ENCODE assay signal across 8 cellular contexts in genomic region chr3:101561630-101562328, GRCh38. TPM values are rescaled to one million over a fixed set of nuclear protein-coding genes. Genes with fewer than 3 reads are reported as not detected.
DNase-seq lines count a peak whose midpoint lies in the region; ATAC-seq and TF ChIP-seq lines count a peak whose summit lies in the region.

Gene TRMT10C, plus strand, starts transcription at chr3:101561868. Its CDS starts 2,914 bp downstream, at chr3:101564782.

- H3K27ac ChIP-seq in cardiac muscle cell (peak within 1 kb of the TSS; percentile 87), parathyroid adenoma (peak within 1 kb of the TSS; percentile 81), tibial nerve (peak within 1 kb of the TSS; percentile 86 to 97 (median 91))

- peak within 1 kb of the TSS; percentile 96 for H3K27ac Mint-ChIP-seq in activated naive CD8-positive, alpha-beta T cell treated with anti-CD3 and anti-CD28 coated beads, Interleukin-2, amount 50 U/mL, for 24 hours

- H3K4me2 ChIP-seq in parathyroid adenoma (ENCODE audit: low read length): peak within 1 kb of the TSS; percentile 58

- H3K9ac ChIP-seq in parathyroid adenoma: no peak within 1 kb of the TSS

- no peak for TF ChIP-seq CTCF in GM12864 (IDR thresholded peaks at IDR 0.05; ENCODE audit: low read depth, low read length, missing control alignments)
- no peak for TF ChIP-seq CTCF in cardiac muscle cell (IDR thresholded peaks at IDR 0.05; ENCODE audit: low read depth, low read length)
- no peak for TF ChIP-seq CTCF in parathyroid adenoma (IDR thresholded peaks at IDR 0.05)
- no peak for TF ChIP-seq CTCF in tibial nerve (IDR thresholded peaks at IDR 0.05)

- peaks cover under 1% of the 10 kb centered on the region for H3K27me3 Mint-ChIP-seq in activated naive CD8-positive, alpha-beta T cell treated with anti-CD3 and anti-CD28 coated beads, Interleukin-2, amount 50 U/mL, for 24 hours

- peak within 1 kb of the TSS; percentile 96 for H3K4me3 Mint-ChIP-seq in activated naive CD8-positive, alpha-beta T cell treated with anti-CD3 and anti-CD28 coated beads, Interleukin-2, amount 50 U/mL, for 24 hours

- DNase-seq in GM12864 (ENCODE audit: low read depth): peak; percentile 86
- DNase-seq in NCI-H128 (lab: John Stamatoyannopoulos, UW; ENCODE audit: unreplicated experiment): peak; percentile 72
- peak; percentile 85 for DNase-seq in SW480 (ENCODE audit: low spot score)
- peak; percentile 93 for DNase-seq in activated naive CD8-positive, alpha-beta T cell treated with anti-CD3 and anti-CD28 coated beads, Interleukin-2, amount 50 U/mL, for 24 hours
- DNase-seq in cardiac muscle cell (ENCODE audit: low read depth in 1 of 2, low spot score in 1 of 2): peak; percentile 93 to 95
- peak; percentile 62 to 83 for DNase-seq in tibial nerve (ENCODE audit: low spot score in 2 of 2)

- peaks cover 9% of the 10 kb centered on the region for H3K36me3 ChIP-seq in cardiac muscle cell
- no peaks in the 10 kb centered on the region for H3K36me3 ChIP-seq in parathyroid adenoma (ENCODE audit: control insufficient read depth, insufficient read depth, low read length)
- H3K36me3 ChIP-seq in tibial nerve: peaks cover 0 to 22% (median 0%) of the 10 kb centered on the region in 3 donors

- H2AFZ ChIP-seq in parathyroid adenoma: peak within 1 kb of the TSS; percentile 99

- peak within 1 kb of the TSS; percentile 86 for H3K4me3 ChIP-seq in GM12864 (ENCODE audit: low read depth, low read length)
- peak within 1 kb of the TSS; percentile 88 for H3K4me3 ChIP-seq in cardiac muscle cell
- H3K4me3 ChIP-seq in parathyroid adenoma (ENCODE audit: low read depth, low read length): peak within 1 kb of the TSS; percentile 71
- H3K4me3 ChIP-seq in tibial nerve: peak within 1 kb of the TSS; percentile 58 to 89 (median 80)

- H3K27me3 ChIP-seq in cardiac muscle cell (peaks cover 17% of the 10 kb centered on the region), parathyroid adenoma (ENCODE audit: control insufficient read depth, insufficient read depth, low read length) (no peaks in the 10 kb centered on the region), tibial nerve (peaks cover 0 to 19% of the 10 kb centered on the region in 2 donors)

- H3K36me3 Mint-ChIP-seq in activated naive CD8-positive, alpha-beta T cell treated with anti-CD3 and anti-CD28 coated beads, Interleukin-2, amount 50 U/mL, for 24 hours (ENCODE audit: low read depth): peaks cover 41% of the 10 kb centered on the region

- 1% methylated on average over 35 of the region's 35 CpGs for WGBS in tibial nerve, 2 donors

- H3K4me1 Mint-ChIP-seq in activated naive CD8-positive, alpha-beta T cell treated with anti-CD3 and anti-CD28 coated beads, Interleukin-2, amount 50 U/mL, for 24 hours: peaks cover 50% of the 10 kb centered on the region

- H3K9me3 ChIP-seq in cardiac muscle cell (ENCODE audit: low read depth) (no peaks in the 10 kb centered on the region), parathyroid adenoma (ENCODE audit: control insufficient read depth, low read length) (no peaks in the 10 kb centered on the region), tibial nerve (no peaks in the 10 kb centered on the region)

- H3K4me1 ChIP-seq in cardiac muscle cell (ENCODE audit: low read depth) (peaks cover 6% of the 10 kb centered on the region), parathyroid adenoma (peaks cover 12% of the 10 kb centered on the region), tibial nerve (peaks cover 0 to 25% (median 6%) of the 10 kb centered on the region in 4 donors)

- ATAC-seq in HG02678 (IDR thresholded peaks at IDR 0.05; ENCODE audit: unreplicated experiment): peak; percentile 100
- ATAC-seq in activated naive CD8-positive, alpha-beta T cell treated with anti-CD3 and anti-CD28 coated beads, Interleukin-2, amount 50 U/mL, for 24 hours: peak; percentile 100

- TF ChIP-seq EP300 in tibial nerve (IDR thresholded peaks at IDR 0.05): peak; percentile 53 to 94

- no peaks in the 10 kb centered on the region for H3K9me3 Mint-ChIP-seq in activated naive CD8-positive, alpha-beta T cell treated with anti-CD3 and anti-CD28 coated beads, Interleukin-2, amount 50 U/mL, for 24 hours

- peaks cover 3% of the 10 kb centered on the region for H3K79me2 ChIP-seq in parathyroid adenoma

- TF ChIP-seq POLR2A in tibial nerve (IDR thresholded peaks at IDR 0.05): peak; percentile 32 to 73

RNA-seq across cellular contexts. Expression of gene TRMT10C, which starts in this region (rescaled TPM):
- 20.8 and 23.1 TPM in 2 replicates for total RNA-seq in cardiac muscle cell
- polyA plus RNA-seq in cardiac muscle cell: 40.1 and 40.6 TPM in 2 replicates
- total RNA-seq in tibial nerve: 10 to 100 TPM; 12.6 to 26.7 (median 16.2) TPM

Comparison
In these comparisons a context has a peak if more than half of its experiments do, and no peak if none do; other contexts are left out.
1. Peak in every context shown above with its lines: DNase-seq, ATAC-seq, H3K4me3 ChIP-seq and H3K27ac ChIP-seq.